In the genomic region with DNA sequence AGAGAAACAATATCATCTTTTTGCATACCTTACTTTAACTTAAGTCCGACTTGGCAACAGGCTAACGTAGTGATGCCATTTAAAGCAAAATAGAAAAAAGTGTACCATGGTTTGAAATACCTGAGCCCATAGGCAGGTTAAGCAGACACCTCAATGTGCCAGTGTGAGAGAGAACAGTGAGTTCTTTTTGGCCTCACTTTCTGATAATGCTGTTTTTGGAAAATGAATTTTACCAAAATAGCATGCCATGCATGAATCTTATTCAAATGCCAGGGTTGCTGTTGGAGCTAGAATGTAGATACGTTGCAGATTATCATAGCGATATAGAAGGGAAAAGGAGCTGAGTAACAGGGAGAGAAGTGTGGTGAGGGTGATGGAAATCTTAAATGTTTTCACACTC, we compare ENCODE assay signal across 16 cellular contexts.
DNase-seq lines count a peak whose midpoint lies in the region.
"Had no signal": no experiment of that assay in that cellular context is flagged by ENCODE, and none has a peak within 500 bp of the region (broad histone marks: within the 10 kb centered on the region; RNA-seq: fewer than 3 reads in every experiment).

No MANE protein-coding gene starts in this region.

- no peak overlapping the region for H3K4me3 Mint-ChIP-seq in activated T-helper 1 cell treated with anti-CD3 and anti-CD28 coated beads, Interleukin-12 subunit alpha, Interleukin-12 subunit beta, Interleukin-2, Interleukin-4 antibody, amounts not matched to agents 30 ng/mL and 10 ng/mL and 1 ng/mL, durations not matched to agents 14 hours and 24 hours and 36 hours
- H3K4me3 Mint-ChIP-seq in activated CD4-positive, alpha-beta T cell treated with anti-CD3 and anti-CD28 coated beads, Interleukin-2, amount 10 ng/mL, durations not matched to agents 24 days and 14 days, result no peak overlapping the region
- H3K4me3 Mint-ChIP-seq: CD14-positive monocyte; CD4-positive, alpha-beta memory T cell; CD4-positive, CD25-positive, alpha-beta regulatory T cell; CD8-positive, alpha-beta memory T cell had no signal

- no peak overlapping the region for H3K27ac Mint-ChIP-seq in activated T-helper 1 cell treated with anti-CD3 and anti-CD28 coated beads, Interleukin-12 subunit alpha, Interleukin-12 subunit beta, Interleukin-2, Interleukin-4 antibody, amounts not matched to agents 30 ng/mL and 10 ng/mL and 1 ng/mL, durations not matched to agents 14 hours and 24 hours and 36 hours
- H3K27ac Mint-ChIP-seq in activated CD4-positive, alpha-beta T cell treated with anti-CD3 and anti-CD28 coated beads, Interleukin-2, amount 10 ng/mL, durations not matched to agents 24 days and 14 days, result no peak overlapping the region
- H3K27ac Mint-ChIP-seq: CD14-positive monocyte; CD4-positive, alpha-beta memory T cell; CD4-positive, CD25-positive, alpha-beta regulatory T cell; CD8-positive, alpha-beta memory T cell had no signal

- intact Hi-C loops in activated T-helper 1 cell treated with anti-CD3 and anti-CD28 coated beads, Interleukin-12 subunit alpha, Interleukin-12 subunit beta, Interleukin-2, Interleukin-4 antibody, amounts not matched to agents 30 ng/mL and 10 ng/mL and 1 ng/mL, durations not matched to agents 14 hours and 24 hours and 36 hours (cut with micrococcal nuclease), result no loop called here
- intact Hi-C loops in activated CD4-positive, alpha-beta T cell treated with anti-CD3 and anti-CD28 coated beads, Interleukin-2, amount 10 ng/mL, durations not matched to agents 24 days and 14 days (cut with micrococcal nuclease), result no loop called here

- no peaks in the 10 kb centered on the region for H3K9me3 Mint-ChIP-seq in activated T-helper 1 cell treated with anti-CD3 and anti-CD28 coated beads, Interleukin-12 subunit alpha, Interleukin-12 subunit beta, Interleukin-2, Interleukin-4 antibody, amounts not matched to agents 30 ng/mL and 10 ng/mL and 1 ng/mL, durations not matched to agents 14 hours and 24 hours and 36 hours
- no peaks in the 10 kb centered on the region for H3K9me3 Mint-ChIP-seq in activated CD4-positive, alpha-beta T cell treated with anti-CD3 and anti-CD28 coated beads, Interleukin-2, amount 10 ng/mL, durations not matched to agents 24 days and 14 days

- in situ Hi-C loops in G401 (cut with HindIII; ENCODE audit: low sequenced_read_pairs), result no loop called here

- peak; percentile 68 for DNase-seq in G401 (ENCODE audit: low spot score)
- peak; percentile 63 for DNase-seq in cerebellar cortex (ENCODE audit: low spot score)
- peak; percentile 34 for DNase-seq in superior temporal gyrus (ENCODE audit: extremely low spot score)
- no peak for DNase-seq in activated T-helper 1 cell treated with anti-CD3 and anti-CD28 coated beads, Interleukin-12 subunit alpha, Interleukin-12 subunit beta, Interleukin-2, Interleukin-4 antibody, amounts not matched to agents 30 ng/mL and 10 ng/mL and 1 ng/mL, durations not matched to agents 14 hours and 24 hours and 36 hours (ENCODE audit: low spot score)
- DNase-seq in activated CD4-positive, alpha-beta T cell treated with anti-CD3 and anti-CD28 coated beads, Interleukin-2, amount 10 ng/mL, durations not matched to agents 24 days and 14 days, result no peak
- DNase-seq: BE2C; CD4-positive, alpha-beta memory T cell; CD4-positive, CD25-positive, alpha-beta regulatory T cell; CD8-positive, alpha-beta memory T cell; COR-L47; DMS 273 treated with DMSO at 0.1 percent for 48 hours; DMS53; DMS79; DND-41; GF-D8 had no signal

- H3K27me3 Mint-ChIP-seq in activated T-helper 1 cell treated with anti-CD3 and anti-CD28 coated beads, Interleukin-12 subunit alpha, Interleukin-12 subunit beta, Interleukin-2, Interleukin-4 antibody, amounts not matched to agents 30 ng/mL and 10 ng/mL and 1 ng/mL, durations not matched to agents 14 hours and 24 hours and 36 hours (ENCODE audit: insufficient read depth), result no peaks in the 10 kb centered on the region
- H3K27me3 Mint-ChIP-seq in activated CD4-positive, alpha-beta T cell treated with anti-CD3 and anti-CD28 coated beads, Interleukin-2, amount 10 ng/mL, durations not matched to agents 24 days and 14 days, result no peaks in the 10 kb centered on the region
- H3K27me3 Mint-ChIP-seq: CD4-positive, alpha-beta memory T cell had no signal

- H3K4me1 Mint-ChIP-seq in activated T-helper 1 cell treated with anti-CD3 and anti-CD28 coated beads, Interleukin-12 subunit alpha, Interleukin-12 subunit beta, Interleukin-2, Interleukin-4 antibody, amounts not matched to agents 30 ng/mL and 10 ng/mL and 1 ng/mL, durations not matched to agents 14 hours and 24 hours and 36 hours (ENCODE audit: low read depth), result no peaks in the 10 kb centered on the region
- no peaks in the 10 kb centered on the region for H3K4me1 Mint-ChIP-seq in activated CD4-positive, alpha-beta T cell treated with anti-CD3 and anti-CD28 coated beads, Interleukin-2, amount 10 ng/mL, durations not matched to agents 24 days and 14 days
- H3K4me1 Mint-ChIP-seq: CD14-positive monocyte; CD4-positive, alpha-beta memory T cell; CD4-positive, CD25-positive, alpha-beta regulatory T cell; CD8-positive, alpha-beta memory T cell had no signal

- H3K36me3 Mint-ChIP-seq in activated T-helper 1 cell treated with anti-CD3 and anti-CD28 coated beads, Interleukin-12 subunit alpha, Interleukin-12 subunit beta, Interleukin-2, Interleukin-4 antibody, amounts not matched to agents 30 ng/mL and 10 ng/mL and 1 ng/mL, durations not matched to agents 14 hours and 24 hours and 36 hours (ENCODE audit: low read depth), result no peaks in the 10 kb centered on the region
- no peaks in the 10 kb centered on the region for H3K36me3 Mint-ChIP-seq in activated CD4-positive, alpha-beta T cell treated with anti-CD3 and anti-CD28 coated beads, Interleukin-2, amount 10 ng/mL, durations not matched to agents 24 days and 14 days (ENCODE audit: low read depth)
- H3K36me3 Mint-ChIP-seq: CD14-positive monocyte; CD4-positive, alpha-beta memory T cell; CD4-positive, CD25-positive, alpha-beta regulatory T cell; CD8-positive, alpha-beta memory T cell had no signal

Comparison
In these comparisons a context has a peak if more than half of its experiments do, and no peak if none do; other contexts are left out.
1. DNase-seq: peak in G401 (single experiment), cerebellar cortex (single experiment) and superior temporal gyrus (single experiment); none in activated T-helper 1 cell treated with anti-CD3 and anti-CD28 coated beads, Interleukin-12 subunit alpha, Interleukin-12 subunit beta, Interleukin-2, Interleukin-4 antibody, amounts not matched to agents 30 ng/mL and 10 ng/mL and 1 ng/mL, durations not matched to agents 14 hours and 24 hours and 36 hours (single experiment) and activated CD4-positive, alpha-beta T cell treated with anti-CD3 and anti-CD28 coated beads, Interleukin-2, amount 10 ng/mL, durations not matched to agents 24 days and 14 days (single experiment).